Comparison of ENCODE assay signal across 10 cellular contexts in genomic region chr14:45838597-45838996, GRCh38.
A peak's percentile ranks its signal among the peaks of the same experiment; 100 is the strongest.
DNase-seq lines count a peak whose midpoint lies in the region; ATAC-seq, FAIRE-seq and TF ChIP-seq lines count a peak whose summit lies in the region.
"Had no signal": no experiment of that assay in that cellular context is flagged by ENCODE, and none has a peak within 500 bp of the region (broad histone marks: within the 10 kb centered on the region; RNA-seq: fewer than 3 reads in every experiment).

No MANE protein-coding gene starts in this region.

- SMC1A ChIA-PET in GM12878 (lab: Charles Lee; ENCODE audit: uncharacterized antibody, unreplicated experiment) = interaction anchor here (0.5 to 5.9 kb wide), 17 partner anchors 10 to 946 kb away, joined by 3 to 36 read pairs (median 3); no protein-coding TSS in a partner anchor

- WGBS in GM12878 (ENCODE audit: insufficient coverage, insufficient replicate concordance, low lambda C conversion rate, missing lambda C conversion rate) = 0% methylated on average over 2 of the region's 2 CpGs

- H2AFZ ChIP-seq in GM12878 (ENCODE audit: control insufficient read depth, low read depth, low read length) = peak overlapping the region; percentile 30; the same call in 1 of the 2 replicates

- no peak for TF ChIP-seq POLR2A in GM12878 (IDR thresholded peaks at IDR 0.05; ENCODE audit: low read depth, low read length)

- H4K20me1 ChIP-seq in GM12878 (ENCODE audit: control insufficient read depth, insufficient read depth) = no peaks in the 10 kb centered on the region

- peak; percentile 68 for TF ChIP-seq RAD21 in GM12878 (IDR thresholded peaks at IDR 0.05; ENCODE audit: insufficient read depth, low read depth, low read length)

- peak; percentile 56 for ATAC-seq in GM12878
- ATAC-seq in Right ventricle myocardium superior (ENCODE audit: poor library complexity) = no peak
- ATAC-seq in GM19351 (IDR thresholded peaks at IDR 0.05; ENCODE audit: unreplicated experiment) = no peak

- H3K4me2 ChIP-seq in GM12878 (ENCODE audit: control insufficient read depth, insufficient read depth) = peak overlapping the region; percentile 13; the same call in 1 of the 2 replicates

- TF ChIP-seq CTCF in GM12878 (IDR thresholded peaks at IDR 0.05 in 2 of 3, conservative IDR thresholded peaks at IDR 0.05 in 1 of 3; ENCODE audit: control insufficient read depth in 2 of 3, extremely low read depth in 1 of 3, insufficient read depth in 1 of 3, low read depth in 3 of 3, low read length in 3 of 3) (peak in 2 of 3 experiments; percentile 8 to 31; a peak in 1 of 6 replicates), retinal pigment epithelial cell (conservative IDR thresholded peaks at IDR 0.05; ENCODE audit: low read depth, low read length) (peak; percentile 26)

- BruUV-seq in GM12878 (replicated peaks; lab: Mats Ljungman, UMichigan) = no TSS peak

- CTCF ChIA-PET in GM12878 (lab: Yijun Ruan, JAX) = interaction anchor here (1.0 to 3.0 kb wide), 11 partner anchors 14 to 742 kb away, joined by 3 to 10 read pairs (median 5); no protein-coding TSS in a partner anchor

- POLR2A ChIA-PET in GM12878 (lab: Charles Lee) = no interaction called here

- peak; percentile 66 for FAIRE-seq in GM12878 (lab: Jason Lieb, UNC)
- FAIRE-seq: H54 had no signal

- in situ Hi-C loops in GM12878 (cut with MboI) = no loop called here

- H3K9ac ChIP-seq in GM12878 (ENCODE audit: control insufficient read depth, insufficient read depth, low read length) = no peak overlapping the region

- DNase-seq in NCI-H510A treated with DMSO at 0.1 percent for 48 hours (lab: John Stamatoyannopoulos, UW) = peak; percentile 16
- DNase-seq in NCI-H510A (lab: John Stamatoyannopoulos, UW) = no peak
- peak; percentile 15 for DNase-seq in NCI-H1417 treated with DMSO at 0.1 percent for 48 hours (lab: John Stamatoyannopoulos, UW)
- DNase-seq in GM12878 (ENCODE audit: low read depth, low spot score) = peak; percentile 11
- DNase-seq in retinal pigment epithelial cell (ENCODE audit: low read depth) = no peak
- DNase-seq in Right ventricle myocardium superior = no peak
- no peak for DNase-seq in AG08395 (ENCODE audit: low spot score)
- DNase-seq: activated CD4-positive, alpha-beta memory T cell treated with anti-CD3 and anti-CD28 coated beads, Interleukin-2, amount 10 ng/mL, durations not matched to agents 7 days and 5 days had no signal

- intact Hi-C loops in GM12878 (cut with micrococcal nuclease; ENCODE audit: unreplicated experiment) = loop anchor here (1.0 to 10.0 kb wide), 3 partner anchors 99 to 506 kb away; no protein-coding TSS in a partner anchor
- intact Hi-C loops in Right ventricle myocardium superior (cut with DNase I) = no loop called here

- H3K27me3 ChIP-seq in GM12878 (replicated peaks in 1 of 2; ENCODE audit: control insufficient read depth in 2 of 2, insufficient read depth in 2 of 2, low read length in 1 of 2) = no peaks in the 10 kb centered on the region

- H3K27ac ChIP-seq in GM12878 (ENCODE audit: control insufficient read depth, insufficient read depth) = no peak overlapping the region

- RAD21 ChIA-PET in GM12878 (lab: Charles Lee; ENCODE audit: unreplicated experiment) = interaction anchor here (0.9 to 2.5 kb wide), 12 partner anchors 9 to 409 kb away, joined by 3 to 12 read pairs (median 4); no protein-coding TSS in a partner anchor

- no peaks in the 10 kb centered on the region for H3K4me1 ChIP-seq in GM12878 (ENCODE audit: control insufficient read depth, insufficient read depth, low read length)

- H3K9me3 ChIP-seq in GM12878 (replicated peaks; ENCODE audit: control insufficient read depth, insufficient read depth, low read length) = no peaks in the 10 kb centered on the region; the same call in 2 of the 3 replicates

- no peaks in the 10 kb centered on the region for H3K79me2 ChIP-seq in GM12878 (ENCODE audit: control insufficient read depth, insufficient read depth, low read length)

- TF ChIP-seq EP300 in GM12878 (IDR thresholded peaks at IDR 0.05; ENCODE audit: borderline replicate concordance in 1 of 2, control insufficient read depth in 1 of 2, low read depth in 2 of 2, low read length in 2 of 2) = no peak

- H3K4me3 ChIP-seq in GM12878 (no peak overlapping the region), retinal pigment epithelial cell (ENCODE audit: low read length) (no peak overlapping the region)

- H3K36me3 ChIP-seq in GM12878 (ENCODE audit: control insufficient read depth in 2 of 2, insufficient read depth in 2 of 2, low read length in 1 of 2) = no peaks in the 10 kb centered on the region

TF ChIP-seq in GM12878, 131 proteins besides CTCF, POLR2A, EP300 and RAD21:
- TF ChIP-seq FOS (IDR thresholded peaks at IDR 0.05; ENCODE audit: borderline replicate concordance, extremely low read depth, insufficient read length) (no peak), POLR2AphosphoS2 (IDR thresholded peaks at IDR 0.05; ENCODE audit: low read depth, low read length) (no peak), SMC3 (IDR thresholded peaks at IDR 0.05; ENCODE audit: borderline replicate concordance, low read length) (peak; percentile 73), EGR1 (IDR thresholded peaks at IDR 0.05; ENCODE audit: borderline replicate concordance in 1 of 2, low read depth in 2 of 2, low read length in 2 of 2) (no peak)
TF ChIP-seq in GM12878: peak in this region for 1.

Comparison
In these comparisons a context has a peak if more than half of its experiments do, and no peak if none do; other contexts are left out.
1. DNase-seq: peak in NCI-H510A treated with DMSO at 0.1 percent for 48 hours (single experiment), NCI-H1417 treated with DMSO at 0.1 percent for 48 hours (single experiment) and GM12878 (single experiment); none in NCI-H510A (single experiment), retinal pigment epithelial cell (single experiment), Right ventricle myocardium superior (single experiment) and AG08395 (single experiment).